Comparison of ENCODE assay signal across 8 cellular contexts in the genomic region with DNA sequence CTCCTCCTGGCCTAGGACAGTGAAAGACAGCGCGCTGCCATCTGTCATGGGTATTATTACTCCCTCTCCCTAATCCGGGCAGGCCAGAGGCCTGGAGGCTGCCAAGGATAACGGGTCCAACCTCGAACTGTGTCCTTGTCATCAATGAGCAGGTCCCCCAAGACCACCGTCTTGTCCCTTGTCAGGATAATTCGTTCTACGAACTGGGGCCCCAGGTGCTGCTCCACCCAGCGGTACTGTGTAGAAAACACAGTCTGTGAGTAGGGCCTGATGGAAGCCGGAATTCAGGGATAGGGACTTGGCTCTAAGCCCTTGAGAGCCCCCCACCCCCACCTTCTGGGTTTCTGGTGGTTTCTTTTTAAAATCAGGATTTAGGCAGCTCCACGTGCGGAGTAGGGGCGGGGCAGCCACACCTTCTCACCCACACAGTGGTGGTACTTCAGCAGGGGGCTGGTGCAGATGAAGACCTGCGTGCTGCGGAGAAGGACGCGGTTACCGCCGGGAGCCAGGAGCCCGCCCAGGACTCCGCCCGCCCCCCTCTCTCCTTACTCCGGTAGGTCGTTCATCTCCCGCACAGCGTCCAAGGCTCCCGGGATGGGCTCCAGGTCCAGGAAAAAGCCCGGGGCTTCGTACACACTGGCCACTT. TPM values are rescaled to one million over a fixed set of nuclear protein-coding genes. Genes with fewer than 3 reads are reported as not detected.
A peak's percentile ranks its signal among the peaks of the same experiment; 100 is the strongest.
DNase-seq lines count a peak whose midpoint lies in the region; ATAC-seq and TF ChIP-seq lines count a peak whose summit lies in the region.

No MANE protein-coding gene starts in this region.

- H3K4me1 ChIP-seq in DOHH2 (ENCODE audit: control insufficient read depth, low read length) (peaks cover 21% of the 10 kb centered on the region), mucosa of descending colon (ENCODE audit: low read depth) (peaks cover 35% of the 10 kb centered on the region), stomach smooth muscle (ENCODE audit: control insufficient read depth, insufficient read depth, low read length) (peaks cover 8% of the 10 kb centered on the region)

- intact Hi-C loops in mucosa of descending colon (cut with DNase I, micrococcal nuclease) = no loop called here

- H3K36me3 ChIP-seq in DOHH2 (ENCODE audit: control insufficient read depth, low read length) (peaks cover 28% of the 10 kb centered on the region), mucosa of descending colon (ENCODE audit: low read depth) (no peaks in the 10 kb centered on the region), stomach smooth muscle (ENCODE audit: control insufficient read depth in 2 of 2, insufficient read depth in 2 of 2, low read length in 2 of 2) (peaks cover 0 to 4% of the 10 kb centered on the region in 2 donors)

- CTCF ChIA-PET in HEK293T (lab: Yijun Ruan, JAX) = interaction anchor here (0.5 to 3.2 kb wide), 11 partner anchors 9 to 1101 kb away, joined by 3 to 32 read pairs (median 3); a partner anchor contains a TSS

- DNase-seq in HEK293T (ENCODE audit: extremely low spot score) = peak; percentile 72
- peak; percentile 100 for DNase-seq in NCI-H524 (lab: John Stamatoyannopoulos, UW)
- peak; percentile 58 for DNase-seq in activated CD8-positive, alpha-beta memory T cell treated with anti-CD3 and anti-CD28 coated beads, Interleukin-2, amount 50 U/mL, for 4 hours
- peak; percentile 61 for DNase-seq in endothelial cell (ENCODE audit: low spot score)
- DNase-seq in mucosa of descending colon = peak; percentile 65 to 78 (median 67)

- H3K9ac ChIP-seq in stomach smooth muscle (ENCODE audit: low read length in 2 of 2) = peak overlapping the region; percentile 81 to 92

- peak overlapping the region; percentile 30 for H3K27ac Mint-ChIP-seq in endothelial cell (ENCODE audit: unreplicated experiment)

- peak; percentile 81 for TF ChIP-seq CTCF in DOHH2 (IDR thresholded peaks at IDR 0.05; ENCODE audit: low read depth, low read length, poor library complexity, severe bottlenecking)
- no peak for TF ChIP-seq CTCF in endothelial cell (IDR thresholded peaks at IDR 0.05; ENCODE audit: unreplicated experiment)
- no peak for TF ChIP-seq CTCF in mucosa of descending colon (IDR thresholded peaks at IDR 0.05)

- H4K20me1 ChIP-seq in DOHH2 (ENCODE audit: control insufficient read depth, insufficient read depth, low read depth, low read length) = no peaks in the 10 kb centered on the region

- peak overlapping the region; percentile 71 for H3K4me3 Mint-ChIP-seq in endothelial cell (ENCODE audit: unreplicated experiment)

- H3K27ac ChIP-seq in DOHH2 (ENCODE audit: low read depth, low read length) (peak overlapping the region; percentile 78), stomach smooth muscle (ENCODE audit: low read length) (peak overlapping the region; percentile 77)

- H3K4me3 ChIP-seq in DOHH2 (ENCODE audit: low read length) (peak overlapping the region; percentile 93), mucosa of descending colon (peak overlapping the region; percentile 73), stomach smooth muscle (ENCODE audit: low read length in 2 of 2) (peak overlapping the region; percentile 84)

- peak overlapping the region; percentile 66 for H3K4me2 ChIP-seq in DOHH2 (ENCODE audit: low read length)

- H3K27me3 Mint-ChIP-seq in endothelial cell (ENCODE audit: unreplicated experiment) = peaks cover 10% of the 10 kb centered on the region

- no peaks in the 10 kb centered on the region for H3K27me3 ChIP-seq in DOHH2 (ENCODE audit: control insufficient read depth, low read length)
- no peaks in the 10 kb centered on the region for H3K27me3 ChIP-seq in stomach smooth muscle (ENCODE audit: control insufficient read depth in 1 of 2, insufficient read depth in 2 of 2, low read length in 2 of 2)

- POLR2A ChIA-PET in HEK293T (lab: Yijun Ruan, JAX) = interaction anchor here (0.7 to 5.5 kb wide), 29 partner anchors 9 to 118 kb away, joined by 3 to 68 read pairs (median 6); a partner anchor contains a TSS

- peaks cover 15% of the 10 kb centered on the region for H3K4me1 Mint-ChIP-seq in endothelial cell (ENCODE audit: unreplicated experiment)

- H3K79me2 ChIP-seq in DOHH2 (ENCODE audit: control insufficient read depth, low read length) = peaks cover 21% of the 10 kb centered on the region

- H3K9me3 Mint-ChIP-seq in endothelial cell (ENCODE audit: unreplicated experiment) = no peaks in the 10 kb centered on the region

- no peaks in the 10 kb centered on the region for H3K9me3 ChIP-seq in DOHH2 (ENCODE audit: control insufficient read depth, insufficient read depth, low read length)
- no peaks in the 10 kb centered on the region for H3K9me3 ChIP-seq in mucosa of descending colon
- H3K9me3 ChIP-seq in stomach smooth muscle (ENCODE audit: control insufficient read depth in 2 of 2, low read length in 2 of 2) = no peaks in the 10 kb centered on the region

- no peaks in the 10 kb centered on the region for H3K9me2 ChIP-seq in DOHH2 (replicated peaks; ENCODE audit: control insufficient read depth, low read length)

- ATAC-seq in mucosa of descending colon = peak; percentile 59
- no peak for ATAC-seq in HG03139 (IDR thresholded peaks at IDR 0.05; ENCODE audit: unreplicated experiment)

- peaks cover 26% of the 10 kb centered on the region for H3F3A ChIP-seq in DOHH2 (ENCODE audit: control insufficient read depth, insufficient read depth)

- H3K36me3 Mint-ChIP-seq in endothelial cell (ENCODE audit: low read depth, unreplicated experiment) = peaks cover 22% of the 10 kb centered on the region

TF ChIP-seq in HEK293T, 16 proteins besides CTCF, POLR2A, EP300 and RAD21:
- TF ChIP-seq BHLHE40 (IDR thresholded peaks at IDR 0.05; ENCODE audit: borderline replicate concordance) (no peak), FOXM1 (IDR thresholded peaks at IDR 0.05; ENCODE audit: borderline replicate concordance) (no peak), FOXK2 (IDR thresholded peaks at IDR 0.05) (no peak), ELF4 (IDR thresholded peaks at IDR 0.05) (no peak), SUZ12 (IDR thresholded peaks at IDR 0.05) (no peak), FOXA1 (IDR thresholded peaks at IDR 0.05) (no peak), TARDBP (IDR thresholded peaks at IDR 0.05) (no peak), LEF1 (IDR thresholded peaks at IDR 0.05; ENCODE audit: borderline replicate concordance) (no peak)
TF ChIP-seq in HEK293T: peak in this region for 0.

RNA-seq across cellular contexts. Expression of a gene that starts 0.8 kb away (rescaled TPM):
- total RNA-seq in endothelial cell (ENCODE audit: unreplicated experiment) = 13.5 TPM
- total RNA-seq in mucosa of descending colon = 10 to 100 TPM; 57.2 to 97.6 (median 75.4) TPM

RNA-seq across cellular contexts. Expression of a gene that starts 21.0 kb away (rescaled TPM):
- total RNA-seq in endothelial cell (ENCODE audit: unreplicated experiment) (43.4 TPM), mucosa of descending colon (10 to 100 TPM; 16.7 to 24.3 (median 18.3) TPM)

RNA-seq across cellular contexts. Expression of a gene that starts 23.6 kb away (rescaled TPM):
- 115 TPM for total RNA-seq in endothelial cell (ENCODE audit: unreplicated experiment)
- 100 to 1,000 TPM; 105 to 314 (median 209) TPM for total RNA-seq in mucosa of descending colon

RNA-seq across cellular contexts. Expression of a gene that starts 43.0 kb away (rescaled TPM):
- total RNA-seq in endothelial cell (ENCODE audit: unreplicated experiment) (50.9 TPM), mucosa of descending colon (10 to 100 TPM; 18.2 to 58.8 (median 26.4) TPM)

RNA-seq across cellular contexts. Expression of a gene that starts 52.0 kb away (rescaled TPM):
- total RNA-seq in endothelial cell (ENCODE audit: unreplicated experiment) (657 TPM), mucosa of descending colon (100 to 1,000 TPM; 218 to 304 (median 254) TPM)
